ENCODE assay signal across 16 cellular contexts in genomic region chr2:166170356-166170755, GRCh38. TPM values are rescaled to one million over a fixed set of nuclear protein-coding genes. Genes with fewer than 3 reads are reported as not detected.
A peak's percentile ranks its signal among the peaks of the same experiment; 100 is the strongest.
DNase-seq lines count a peak whose midpoint lies in the region; ATAC-seq, FAIRE-seq and TF ChIP-seq lines count a peak whose summit lies in the region.
"Had no signal": no experiment of that assay in that cellular context is flagged by ENCODE, and none has a peak within 500 bp of the region (broad histone marks: within the 10 kb centered on the region; RNA-seq: fewer than 3 reads in every experiment).

No MANE protein-coding gene starts in this region.

- H3K27ac ChIP-seq in astrocyte (ENCODE audit: low read depth, low read length), result no peak overlapping the region
- H3K27ac ChIP-seq: colonic mucosa had no signal

- FAIRE-seq in astrocyte (lab: Jason Lieb, UNC), result no peak

- no peak overlapping the region for H3K4me3 ChIP-seq in astrocyte (ENCODE audit: insufficient read depth, low read depth, low read length)
- H3K4me3 ChIP-seq: colonic mucosa had no signal

- H3K36me3 ChIP-seq in astrocyte (ENCODE audit: insufficient read depth, low read length), result no peaks in the 10 kb centered on the region
- H3K36me3 ChIP-seq: BE2C, colonic mucosa had no signal

- peaks cover 5% of the 10 kb centered on the region for H3K4me1 ChIP-seq in astrocyte (ENCODE audit: insufficient read depth, low read length)
- H3K4me1 ChIP-seq: BE2C, colonic mucosa had no signal

- peak; percentile 55 for ATAC-seq in GM21367 (IDR thresholded peaks at IDR 0.05; ENCODE audit: unreplicated experiment)
- peak; percentile 83 for ATAC-seq in HG03103 (IDR thresholded peaks at IDR 0.05; ENCODE audit: low read depth, unreplicated experiment)
- ATAC-seq in activated CD8-positive, alpha-beta T cell treated with anti-CD3 and anti-CD28 coated beads, Interleukin-2, amount 10 ng/mL, durations not matched to agents 7 days and 5 days, result no peak
- ATAC-seq in HG03097 (IDR thresholded peaks at IDR 0.05; ENCODE audit: low FRiP score, unreplicated experiment), result no peak
- ATAC-seq: HCT116, sciatic nerve had no signal

- no peaks in the 10 kb centered on the region for H3K9me3 ChIP-seq in astrocyte (ENCODE audit: insufficient read depth, low read depth, low read length)
- H3K9me3 ChIP-seq: BE2C, colonic mucosa had no signal

- no peaks in the 10 kb centered on the region for H3K27me3 ChIP-seq in astrocyte (ENCODE audit: insufficient read depth, low read length)
- H3K27me3 ChIP-seq: BE2C, colonic mucosa had no signal

- no peak overlapping the region for H2AFZ ChIP-seq in astrocyte (ENCODE audit: low read depth, low read length)

- no peaks in the 10 kb centered on the region for H3K27me3 Mint-ChIP-seq in astrocyte (ENCODE audit: low read depth, unreplicated experiment)
- H3K27me3 Mint-ChIP-seq in activated CD8-positive, alpha-beta T cell treated with anti-CD3 and anti-CD28 coated beads, Interleukin-2, amount 10 ng/mL, durations not matched to agents 7 days and 5 days (ENCODE audit: low read depth), result no peaks in the 10 kb centered on the region

- CTCF ChIA-PET in activated CD8-positive, alpha-beta T cell treated with anti-CD3 and anti-CD28 coated beads, Interleukin-2, amount 10 ng/mL, durations not matched to agents 7 days and 5 days (lab: Charles Lee), result no interaction called here

- no peaks in the 10 kb centered on the region for H3K36me3 Mint-ChIP-seq in astrocyte (ENCODE audit: low read depth, unreplicated experiment)
- H3K36me3 Mint-ChIP-seq in activated CD8-positive, alpha-beta T cell treated with anti-CD3 and anti-CD28 coated beads, Interleukin-2, amount 10 ng/mL, durations not matched to agents 7 days and 5 days (ENCODE audit: low read depth), result no peaks in the 10 kb centered on the region

- H3K9ac ChIP-seq in astrocyte (ENCODE audit: low read length), result no peak overlapping the region

- H3K27ac Mint-ChIP-seq in astrocyte (ENCODE audit: unreplicated experiment), result no peak overlapping the region
- H3K27ac Mint-ChIP-seq in activated CD8-positive, alpha-beta T cell treated with anti-CD3 and anti-CD28 coated beads, Interleukin-2, amount 10 ng/mL, durations not matched to agents 7 days and 5 days, result no peak overlapping the region
- H3K27ac Mint-ChIP-seq: activated T-helper 1 cell treated with anti-CD3 and anti-CD28 coated beads, Interleukin-12 subunit alpha, Interleukin-12 subunit beta, Interleukin-2, Interleukin-4 antibody, amounts not matched to agents 30 ng/mL and 10 ng/mL and 1 ng/mL, durations not matched to agents 14 hours and 24 hours and 36 hours had no signal

- no peak overlapping the region for H3K4me3 Mint-ChIP-seq in astrocyte (ENCODE audit: unreplicated experiment)
- no peak overlapping the region for H3K4me3 Mint-ChIP-seq in activated CD8-positive, alpha-beta T cell treated with anti-CD3 and anti-CD28 coated beads, Interleukin-2, amount 10 ng/mL, durations not matched to agents 7 days and 5 days
- H3K4me3 Mint-ChIP-seq: activated T-helper 1 cell treated with anti-CD3 and anti-CD28 coated beads, Interleukin-12 subunit alpha, Interleukin-12 subunit beta, Interleukin-2, Interleukin-4 antibody, amounts not matched to agents 30 ng/mL and 10 ng/mL and 1 ng/mL, durations not matched to agents 14 hours and 24 hours and 36 hours had no signal

- H3K9me3 Mint-ChIP-seq in astrocyte (ENCODE audit: unreplicated experiment), result no peaks in the 10 kb centered on the region
- H3K9me3 Mint-ChIP-seq in activated CD8-positive, alpha-beta T cell treated with anti-CD3 and anti-CD28 coated beads, Interleukin-2, amount 10 ng/mL, durations not matched to agents 7 days and 5 days (ENCODE audit: insufficient read depth), result no peaks in the 10 kb centered on the region
- H3K9me3 Mint-ChIP-seq: activated T-helper 1 cell treated with anti-CD3 and anti-CD28 coated beads, Interleukin-12 subunit alpha, Interleukin-12 subunit beta, Interleukin-2, Interleukin-4 antibody, amounts not matched to agents 30 ng/mL and 10 ng/mL and 1 ng/mL, durations not matched to agents 14 hours and 24 hours and 36 hours had no signal

- POLR2A ChIA-PET in activated CD8-positive, alpha-beta T cell treated with anti-CD3 and anti-CD28 coated beads, Interleukin-2, amount 10 ng/mL, durations not matched to agents 7 days and 5 days (lab: Charles Lee), result no interaction called here

- peaks cover 5% of the 10 kb centered on the region for H3K4me1 Mint-ChIP-seq in astrocyte (ENCODE audit: low read depth, unreplicated experiment)
- H3K4me1 Mint-ChIP-seq in activated CD8-positive, alpha-beta T cell treated with anti-CD3 and anti-CD28 coated beads, Interleukin-2, amount 10 ng/mL, durations not matched to agents 7 days and 5 days (ENCODE audit: low read depth), result no peaks in the 10 kb centered on the region

- TF ChIP-seq CTCF in astrocyte (IDR thresholded peaks at IDR 0.05; ENCODE audit: insufficient read depth, low read depth, low read length) (no peak), GM10266 (IDR thresholded peaks at IDR 0.05; ENCODE audit: control insufficient read depth, insufficient read depth, low read depth, missing control alignments) (no peak)

- no peaks in the 10 kb centered on the region for H4K20me1 ChIP-seq in astrocyte (ENCODE audit: insufficient read depth, low read length)

- no peaks in the 10 kb centered on the region for H3K79me2 ChIP-seq in astrocyte (ENCODE audit: insufficient read depth, low read length)

- DNase-seq in Daoy (ENCODE audit: low read depth), result peak; percentile 8
- peak; percentile 64 for DNase-seq in astrocyte (ENCODE audit: low read depth)
- no peak for DNase-seq in activated CD8-positive, alpha-beta memory T cell treated with anti-CD3 and anti-CD28 coated beads, Interleukin-2, amount 50 U/mL, for 4 hours
- no peak for DNase-seq in activated CD8-positive, alpha-beta T cell treated with anti-CD3 and anti-CD28 coated beads, Interleukin-2, amount 10 ng/mL, durations not matched to agents 7 days and 5 days
- no peak for DNase-seq in GM10266 (ENCODE audit: extremely low spot score)
- DNase-seq: BE2C, colonic mucosa, KBM-7 had no signal

- peak overlapping the region; percentile 1 for H3K4me2 ChIP-seq in astrocyte (ENCODE audit: low read length)

RNA-seq across cellular contexts. Expression of gene SCN1A, which starts 42.5 kb away (rescaled TPM):
- not detected in 2 replicates for total RNA-seq in Daoy (2014; rRNA removed; shearing (Covaris generic))
- total RNA-seq in astrocyte, result not detected in 2 replicates
- not detected for total RNA-seq in activated CD8-positive, alpha-beta T cell treated with anti-CD3 and anti-CD28 coated beads, Interleukin-2, amount 10 ng/mL, durations not matched to agents 7 days and 5 days
- total RNA-seq: activated T-helper 1 cell treated with anti-CD3 and anti-CD28 coated beads, Interleukin-12 subunit alpha, Interleukin-12 subunit beta, Interleukin-2, Interleukin-4 antibody, amounts not matched to agents 30 ng/mL and 10 ng/mL and 1 ng/mL, durations not matched to agents 14 hours and 24 hours and 36 hours; glomerular endothelial cell; mesenteric fat pad; sciatic nerve had no signal

Comparison
In these comparisons a context has a peak if more than half of its experiments do, and no peak if none do; other contexts are left out.
1. DNase-seq: peak in Daoy (single experiment) and astrocyte (single experiment); none in activated CD8-positive, alpha-beta memory T cell treated with anti-CD3 and anti-CD28 coated beads, Interleukin-2, amount 50 U/mL, for 4 hours (single experiment), activated CD8-positive, alpha-beta T cell treated with anti-CD3 and anti-CD28 coated beads, Interleukin-2, amount 10 ng/mL, durations not matched to agents 7 days and 5 days (single experiment) and GM10266 (single experiment).
2. ATAC-seq: peak in GM21367 (single experiment) and HG03103 (single experiment); none in activated CD8-positive, alpha-beta T cell treated with anti-CD3 and anti-CD28 coated beads, Interleukin-2, amount 10 ng/mL, durations not matched to agents 7 days and 5 days (single experiment) and HG03097 (single experiment).